In the genomic region with DNA sequence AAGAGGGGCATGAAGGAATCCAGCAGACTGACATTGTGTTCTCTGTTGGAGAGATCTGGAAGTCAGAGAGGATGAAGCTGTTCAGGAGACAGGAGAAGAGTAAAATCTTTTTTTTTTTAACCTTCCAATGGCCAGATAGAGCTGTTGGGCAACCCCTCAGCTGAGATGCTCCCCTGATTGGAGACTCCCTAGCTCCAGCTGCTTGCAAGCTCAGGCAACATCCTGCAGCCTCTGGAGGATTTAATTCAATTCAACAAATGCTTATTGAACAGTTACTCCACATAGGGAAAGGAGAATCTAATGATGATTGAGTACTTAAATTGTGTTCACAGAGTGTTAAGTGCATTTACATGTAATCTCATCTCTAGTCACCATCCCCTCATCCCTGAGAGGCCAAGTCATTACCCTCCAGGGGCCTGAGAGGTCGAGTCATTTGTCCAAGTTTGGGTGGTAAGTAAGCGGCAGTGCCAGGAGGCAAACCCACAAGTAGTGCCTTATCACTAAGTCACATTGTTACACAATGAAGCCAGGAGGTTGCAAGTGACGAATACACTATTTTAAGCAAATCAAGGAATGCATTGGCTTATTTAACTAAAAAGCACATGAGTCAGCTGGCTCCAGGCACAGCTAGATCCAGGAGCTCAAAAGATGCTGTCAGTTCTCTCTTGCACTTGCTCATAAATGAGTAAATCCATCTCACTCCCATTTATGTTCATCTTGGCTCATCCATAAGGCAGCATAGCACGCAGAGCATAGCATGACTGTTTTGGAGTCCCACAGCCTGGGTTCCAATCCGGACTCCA, we compare ENCODE assay signal across 9 cellular contexts.
DNase-seq lines count a peak whose midpoint lies in the region; ATAC-seq and TF ChIP-seq lines count a peak whose summit lies in the region.
"Had no signal": no experiment of that assay in that cellular context is flagged by ENCODE, and none has a peak within 500 bp of the region (broad histone marks: within the 10 kb centered on the region; RNA-seq: fewer than 3 reads in every experiment).

No MANE protein-coding gene starts in this region.

- intact Hi-C loops in activated CD4-positive, alpha-beta T cell treated with anti-CD3 and anti-CD28 coated beads for 36 hours (cut with DNase I, micrococcal nuclease), result no loop called here
- intact Hi-C loops in activated CD4-positive, alpha-beta T cell treated with anti-CD3 and anti-CD28 coated beads, Interleukin-2, amount 10 ng/mL, durations not matched to agents 24 days and 14 days (cut with micrococcal nuclease), result no loop called here
- intact Hi-C loops in left lung (cut with DNase I), result no loop called here

- H3K27ac Mint-ChIP-seq in activated CD4-positive, alpha-beta T cell treated with anti-CD3 and anti-CD28 coated beads for 36 hours, result no peak overlapping the region
- no peak overlapping the region for H3K27ac Mint-ChIP-seq in activated CD4-positive, alpha-beta T cell treated with anti-CD3 and anti-CD28 coated beads, Interleukin-2, amount 10 ng/mL, durations not matched to agents 24 days and 14 days
- H3K27ac Mint-ChIP-seq in brain, result peak overlapping the region; percentile 90 to 99 (median 94)

- no peak overlapping the region for H3K4me3 ChIP-seq in left lung

- peak overlapping the region in 1 of 2 donors; percentile 82 for H3K27ac ChIP-seq in left lung
- H3K27ac ChIP-seq: C4-2B had no signal

- H3K4me3 Mint-ChIP-seq in activated CD4-positive, alpha-beta T cell treated with anti-CD3 and anti-CD28 coated beads for 36 hours, result no peak overlapping the region
- no peak overlapping the region for H3K4me3 Mint-ChIP-seq in activated CD4-positive, alpha-beta T cell treated with anti-CD3 and anti-CD28 coated beads, Interleukin-2, amount 10 ng/mL, durations not matched to agents 24 days and 14 days
- H3K4me3 Mint-ChIP-seq in brain, result no peak overlapping the region

- POLR2A ChIA-PET in activated CD4-positive, alpha-beta T cell treated with anti-CD3 and anti-CD28 coated beads for 36 hours (lab: Charles Lee), result no interaction called here

- H3K4me1 Mint-ChIP-seq in activated CD4-positive, alpha-beta T cell treated with anti-CD3 and anti-CD28 coated beads for 36 hours, result no peaks in the 10 kb centered on the region
- H3K4me1 Mint-ChIP-seq in activated CD4-positive, alpha-beta T cell treated with anti-CD3 and anti-CD28 coated beads, Interleukin-2, amount 10 ng/mL, durations not matched to agents 24 days and 14 days, result peaks cover 3% of the 10 kb centered on the region
- H3K4me1 Mint-ChIP-seq in brain, result peaks cover 71% of the 10 kb centered on the region

- TF ChIP-seq CTCF in brain (conservative IDR thresholded peaks at IDR 0.05), result no peak
- no peak for TF ChIP-seq CTCF in left lung (IDR thresholded peaks at IDR 0.05)

- H3K9me3 Mint-ChIP-seq in activated CD4-positive, alpha-beta T cell treated with anti-CD3 and anti-CD28 coated beads for 36 hours (ENCODE audit: low read depth), result no peaks in the 10 kb centered on the region
- no peaks in the 10 kb centered on the region for H3K9me3 Mint-ChIP-seq in activated CD4-positive, alpha-beta T cell treated with anti-CD3 and anti-CD28 coated beads, Interleukin-2, amount 10 ng/mL, durations not matched to agents 24 days and 14 days
- H3K9me3 Mint-ChIP-seq in brain, result peaks cover 0 to 10% (median 0%) of the 10 kb centered on the region in 5 experiments

- CTCF ChIA-PET in activated CD4-positive, alpha-beta T cell treated with anti-CD3 and anti-CD28 coated beads for 36 hours (lab: Charles Lee), result interaction anchor here (0.7 kb wide), 1 partner anchor 192 kb away, joined by 3 read pairs; no protein-coding TSS in a partner anchor

- H3K36me3 ChIP-seq in left lung, result no peaks in the 10 kb centered on the region

- H3K9me3 ChIP-seq in left lung, result no peaks in the 10 kb centered on the region

- peaks cover 0 to 18% of the 10 kb centered on the region in 2 donors for H3K4me1 ChIP-seq in left lung

- no peaks in the 10 kb centered on the region for H3K27me3 ChIP-seq in left lung

- no peaks in the 10 kb centered on the region for H3K27me3 Mint-ChIP-seq in activated CD4-positive, alpha-beta T cell treated with anti-CD3 and anti-CD28 coated beads for 36 hours
- H3K27me3 Mint-ChIP-seq in activated CD4-positive, alpha-beta T cell treated with anti-CD3 and anti-CD28 coated beads, Interleukin-2, amount 10 ng/mL, durations not matched to agents 24 days and 14 days, result peaks cover 21% of the 10 kb centered on the region
- H3K27me3 Mint-ChIP-seq in brain, result peaks cover 7% of the 10 kb centered on the region

- peak; percentile 66 for ATAC-seq in activated CD4-positive, alpha-beta T cell treated with anti-CD3 and anti-CD28 coated beads for 36 hours
- ATAC-seq in left lung, result peak; percentile 84
- ATAC-seq in HG02981 (IDR thresholded peaks at IDR 0.05; ENCODE audit: unreplicated experiment), result no peak

- no peaks in the 10 kb centered on the region for H3K36me3 Mint-ChIP-seq in activated CD4-positive, alpha-beta T cell treated with anti-CD3 and anti-CD28 coated beads for 36 hours (ENCODE audit: low read depth)
- H3K36me3 Mint-ChIP-seq in activated CD4-positive, alpha-beta T cell treated with anti-CD3 and anti-CD28 coated beads, Interleukin-2, amount 10 ng/mL, durations not matched to agents 24 days and 14 days (ENCODE audit: low read depth), result no peaks in the 10 kb centered on the region
- H3K36me3 Mint-ChIP-seq in brain, result no peaks in the 10 kb centered on the region

- DNase-seq in activated CD4-positive, alpha-beta T cell treated with anti-CD3 and anti-CD28 coated beads for 36 hours, result peak; percentile 9
- DNase-seq in activated CD4-positive, alpha-beta T cell treated with anti-CD3 and anti-CD28 coated beads, Interleukin-2, amount 10 ng/mL, durations not matched to agents 24 days and 14 days, result no peak
- DNase-seq in left lung (peak in 1 of 2 donors; percentile 58), ureter (ENCODE audit: low spot score) (peak; percentile 55), AML-193 (lab: John Stamatoyannopoulos, UW) (no peak)
- no peak for DNase-seq in stimulated activated CD4-positive, alpha-beta T cell treated with anti-CD3 and anti-CD28 coated beads, Interleukin-4, amount 100 ng/mL, for 1 hour

Comparison
In these comparisons a context has a peak if more than half of its experiments do, and no peak if none do; other contexts are left out.
1. DNase-seq: peak in activated CD4-positive, alpha-beta T cell treated with anti-CD3 and anti-CD28 coated beads for 36 hours (single experiment) and ureter (single experiment); none in activated CD4-positive, alpha-beta T cell treated with anti-CD3 and anti-CD28 coated beads, Interleukin-2, amount 10 ng/mL, durations not matched to agents 24 days and 14 days (single experiment), stimulated activated CD4-positive, alpha-beta T cell treated with anti-CD3 and anti-CD28 coated beads, Interleukin-4, amount 100 ng/mL, for 1 hour (single experiment) and AML-193 (0 of 2).
2. H3K27ac Mint-ChIP-seq: peak in brain (5 of 5); none in activated CD4-positive, alpha-beta T cell treated with anti-CD3 and anti-CD28 coated beads for 36 hours (single experiment) and activated CD4-positive, alpha-beta T cell treated with anti-CD3 and anti-CD28 coated beads, Interleukin-2, amount 10 ng/mL, durations not matched to agents 24 days and 14 days (single experiment).